In the genomic region with DNA sequence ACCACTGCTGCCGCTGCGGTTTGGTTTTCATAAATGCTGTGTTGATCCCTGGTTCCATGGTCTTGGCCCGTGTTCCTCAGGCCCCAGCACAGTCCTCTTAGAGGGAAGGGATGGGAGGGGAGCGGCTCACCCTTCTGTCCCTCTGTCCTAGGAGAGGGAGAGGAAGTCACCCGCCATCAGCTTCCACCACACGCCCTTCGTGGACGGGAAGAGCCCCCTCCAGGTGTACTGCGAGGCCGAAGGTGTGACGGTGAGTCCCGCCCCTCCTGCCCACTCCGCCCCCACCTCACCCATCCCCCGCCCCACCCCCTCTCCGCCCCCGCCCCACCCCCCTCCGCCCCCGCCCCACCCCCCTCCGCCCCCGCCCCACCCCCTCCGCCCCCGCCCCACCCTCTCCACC, we compare ENCODE assay signal across 20 cellular contexts.
"Had no signal": no experiment of that assay in that cellular context is flagged by ENCODE, and none has a peak within 500 bp of the region (broad histone marks: within the 10 kb centered on the region; RNA-seq: fewer than 3 reads in every experiment).

No MANE protein-coding gene starts in this region.

- H3K36me3 ChIP-seq: lower lobe of right lung, ovary, right lobe of liver, upper lobe of left lung had no signal

- H3K9me3 Mint-ChIP-seq: activated naive CD4-positive, alpha-beta T cell treated with anti-CD3 and anti-CD28 coated beads, Interleukin-2, amount 50 U/mL, for 72 hours; mesothelial cell of epicardium; neural crest cell had no signal

- H3K27me3 Mint-ChIP-seq: activated CD8-positive, alpha-beta memory T cell treated with anti-CD3 and anti-CD28 coated beads, Interleukin-2, amount 10 ng/mL, durations not matched to agents 7 days and 5 days had no signal

- H3K36me3 Mint-ChIP-seq: activated CD8-positive, alpha-beta memory T cell treated with anti-CD3 and anti-CD28 coated beads, Interleukin-2, amount 10 ng/mL, durations not matched to agents 7 days and 5 days; activated naive CD4-positive, alpha-beta T cell treated with anti-CD3 and anti-CD28 coated beads, Interleukin-2, amount 50 U/mL, for 72 hours; mesothelial cell of epicardium had no signal

- H3K4me3 ChIP-seq: coronary artery, esophagus muscularis mucosa, lower lobe of right lung, ovary, right lobe of liver, stomach, testis, upper lobe of left lung had no signal

- H3K4me1 Mint-ChIP-seq: activated CD8-positive, alpha-beta memory T cell treated with anti-CD3 and anti-CD28 coated beads, Interleukin-2, amount 10 ng/mL, durations not matched to agents 7 days and 5 days; mesothelial cell of epicardium had no signal

- H3K27ac ChIP-seq: coronary artery, esophagus muscularis mucosa, lower lobe of right lung, ovary, right lobe of liver, stomach, testis, upper lobe of left lung had no signal

- ATAC-seq: activated CD8-positive, alpha-beta memory T cell treated with anti-CD3 and anti-CD28 coated beads, Interleukin-2, amount 10 ng/mL, durations not matched to agents 7 days and 5 days; activated naive CD4-positive, alpha-beta T cell treated with anti-CD3 and anti-CD28 coated beads, Interleukin-2, amount 50 U/mL, for 72 hours; right lobe of liver had no signal

- H3K9me3 ChIP-seq: esophagus muscularis mucosa, lower lobe of right lung, ovary, right lobe of liver, stomach, testis, upper lobe of left lung had no signal

- DNase-seq: activated CD4-positive, alpha-beta T cell treated with anti-CD3 and anti-CD28 coated beads, Interleukin-2, amount 50 U/mL, for 4 hours; activated CD8-positive, alpha-beta memory T cell treated with anti-CD3 and anti-CD28 coated beads, Interleukin-2, amount 10 ng/mL, durations not matched to agents 7 days and 5 days; activated gamma-delta T cell; activated T-cell treated with anti-CD3 and anti-CD28 coated beads, Interleukin-2, amount 50 U/mL, for 1 hour; amniotic stem cell; caudate nucleus; hypothalamus; kidney glomerular epithelial cell; stomach; T-helper 9 cell; testis had no signal

- H3K27ac Mint-ChIP-seq: activated CD8-positive, alpha-beta memory T cell treated with anti-CD3 and anti-CD28 coated beads, Interleukin-2, amount 10 ng/mL, durations not matched to agents 7 days and 5 days; activated naive CD4-positive, alpha-beta T cell treated with anti-CD3 and anti-CD28 coated beads, Interleukin-2, amount 50 U/mL, for 72 hours; mesothelial cell of epicardium had no signal

- H3K4me3 Mint-ChIP-seq: activated CD8-positive, alpha-beta memory T cell treated with anti-CD3 and anti-CD28 coated beads, Interleukin-2, amount 10 ng/mL, durations not matched to agents 7 days and 5 days; mesothelial cell of epicardium; neural crest cell had no signal

- H3K27me3 ChIP-seq: esophagus muscularis mucosa, ovary, right lobe of liver, testis, upper lobe of left lung had no signal

- H3K4me1 ChIP-seq: esophagus muscularis mucosa, lower lobe of right lung, right lobe of liver, stomach, testis, upper lobe of left lung had no signal
